8 cellular contexts compared by ENCODE assay signal in the genomic region with DNA sequence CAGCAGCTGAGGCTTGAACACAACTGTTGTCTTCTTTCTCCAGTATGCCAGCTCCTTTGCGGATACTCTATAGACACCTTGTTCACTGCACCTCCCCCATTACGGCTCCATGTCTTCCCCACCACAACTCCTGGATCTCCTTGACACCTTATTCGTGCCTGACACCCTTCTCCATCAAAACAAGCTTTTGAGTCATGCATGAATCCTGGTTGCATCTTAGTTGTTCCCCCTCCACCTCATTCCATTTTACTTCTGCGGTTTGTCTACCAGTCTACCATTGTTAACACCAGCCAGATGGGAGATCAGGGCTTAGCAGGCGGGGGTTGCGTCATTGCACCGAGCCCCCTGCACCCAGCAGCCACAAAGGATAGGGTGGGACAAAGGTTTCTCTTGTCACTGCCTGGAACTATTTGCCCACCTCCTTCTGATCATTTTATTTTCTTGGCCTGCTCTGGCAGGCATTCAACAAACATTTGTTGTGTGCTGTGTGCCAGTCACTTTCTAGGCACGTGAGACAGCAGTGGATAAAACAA. TPM values are rescaled to one million over a fixed set of nuclear protein-coding genes. Genes with fewer than 3 reads are reported as not detected.
DNase-seq lines count a peak whose midpoint lies in the region; ATAC-seq and TF ChIP-seq lines count a peak whose summit lies in the region.

No MANE protein-coding gene starts in this region.

- peak overlapping the region; percentile 97 for H3K27ac Mint-ChIP-seq in chondrocyte (ENCODE audit: unreplicated experiment)
- peak overlapping the region; percentile 97 for H3K27ac Mint-ChIP-seq in nephron progenitor cell

- H3K27me3 Mint-ChIP-seq in chondrocyte (ENCODE audit: low read depth): no peaks in the 10 kb centered on the region
- H3K27me3 Mint-ChIP-seq in nephron progenitor cell (ENCODE audit: low read depth, poor library complexity): no peaks in the 10 kb centered on the region

- no peak for TF ChIP-seq CTCF in chondrocyte (IDR thresholded peaks at IDR 0.05)
- TF ChIP-seq CTCF in nephron progenitor cell (IDR thresholded peaks at IDR 0.05): no peak

- H3K4me2 ChIP-seq in BLaER1 treated with 17β-estradiol and CSF1 and Interleukin-3, amounts not matched to agents 10 nM and 100 nM: peak overlapping the region; percentile 69 to 91 (median 81)

- H3K36me3 ChIP-seq in BLaER1 treated with 17β-estradiol and CSF1 and Interleukin-3, amounts not matched to agents 10 nM and 100 nM: peaks cover 45 to 62% (median 58%) of the 10 kb centered on the region in 11 experiments

- peak overlapping the region in 1 of 10 experiments; percentile 97; a peak in 1 of 20 replicates for H3K4me3 ChIP-seq in BLaER1 treated with 17β-estradiol and CSF1 and Interleukin-3, amounts not matched to agents 10 nM and 100 nM

- H3K4me1 Mint-ChIP-seq in chondrocyte (ENCODE audit: low read depth) (peaks cover 59% of the 10 kb centered on the region), nephron progenitor cell (peaks cover 47% of the 10 kb centered on the region)

- H3K4me3 Mint-ChIP-seq in chondrocyte (ENCODE audit: unreplicated experiment): peak overlapping the region; percentile 71
- H3K4me3 Mint-ChIP-seq in nephron progenitor cell: peak overlapping the region; percentile 95

- peaks cover 37 to 57% (median 47%) of the 10 kb centered on the region in 10 experiments for H3K4me1 ChIP-seq in BLaER1 treated with 17β-estradiol and CSF1 and Interleukin-3, amounts not matched to agents 10 nM and 100 nM

- peak overlapping the region in 10 of 11 experiments; percentile 58 to 75 (median 70); a peak in 12 of 22 replicates for H3K9ac ChIP-seq in BLaER1 treated with 17β-estradiol and CSF1 and Interleukin-3, amounts not matched to agents 10 nM and 100 nM

- H3K27me3 ChIP-seq in BLaER1 treated with 17β-estradiol and CSF1 and Interleukin-3, amounts not matched to agents 10 nM and 100 nM: peaks cover 0 to 44% (median 0%) of the 10 kb centered on the region in 11 experiments; a peak in 7 of 22 replicates

- H3K9me3 ChIP-seq in BLaER1 treated with 17β-estradiol and CSF1 and Interleukin-3, amounts not matched to agents 10 nM and 100 nM (replicated peaks in 1 of 11): no peaks in the 10 kb centered on the region

- ATAC-seq in GM21825 (IDR thresholded peaks at IDR 0.05; ENCODE audit: unreplicated experiment): no peak

- H4K20me1 ChIP-seq in BLaER1 treated with 17β-estradiol and CSF1 and Interleukin-3, amounts not matched to agents 10 nM and 100 nM: peaks cover 84 to 90% (median 88%) of the 10 kb centered on the region in 11 experiments

- peak overlapping the region in 9 of 11 experiments; percentile 55 to 97 (median 72); a peak in 14 of 22 replicates for H3K27ac ChIP-seq in BLaER1 treated with 17β-estradiol and CSF1 and Interleukin-3, amounts not matched to agents 10 nM and 100 nM

- CTCF ChIA-PET in HEK293T (lab: Yijun Ruan, JAX): interaction anchor here (0.6 kb wide), 1 partner anchor 98 kb away, joined by 3 read pairs; no protein-coding TSS in a partner anchor

- H3K9me3 Mint-ChIP-seq in chondrocyte (ENCODE audit: low read depth) (no peaks in the 10 kb centered on the region), nephron progenitor cell (no peaks in the 10 kb centered on the region)

- POLR2A ChIA-PET in HEK293T (lab: Yijun Ruan, JAX): interaction anchor here (1.3 to 1.7 kb wide), 2 partner anchors 15 to 145 kb away, joined by 3 to 8 read pairs; no protein-coding TSS in a partner anchor

- peak; percentile 72 for DNase-seq in M059J (ENCODE audit: low read depth)
- DNase-seq in chondrocyte (ENCODE audit: low spot score): peak; percentile 43
- no peak for DNase-seq in nephron progenitor cell
- no peak for DNase-seq in kidney tubule cell (ENCODE audit: low spot score)
- no peak for DNase-seq in SHP77 treated with DMSO at 0.1 percent for 48 hours (lab: John Stamatoyannopoulos, UW)
- no peak for DNase-seq in HEK293T (ENCODE audit: extremely low spot score)

- H3K36me3 Mint-ChIP-seq in chondrocyte (ENCODE audit: low read depth): peaks cover 38% of the 10 kb centered on the region
- peaks cover 47% of the 10 kb centered on the region for H3K36me3 Mint-ChIP-seq in nephron progenitor cell (ENCODE audit: low read depth)

TF ChIP-seq in HEK293T, 16 proteins besides CTCF, POLR2A, EP300 and RAD21:
- no peak for TF ChIP-seq BHLHE40 (IDR thresholded peaks at IDR 0.05; ENCODE audit: borderline replicate concordance)
- no peak for TF ChIP-seq TARDBP (IDR thresholded peaks at IDR 0.05)
- TF ChIP-seq LEF1 (IDR thresholded peaks at IDR 0.05; ENCODE audit: borderline replicate concordance): no peak
- no peak for TF ChIP-seq SUZ12 (IDR thresholded peaks at IDR 0.05)
- TF ChIP-seq FOXK2 (IDR thresholded peaks at IDR 0.05): no peak
- no peak for TF ChIP-seq FOXA1 (IDR thresholded peaks at IDR 0.05)
- TF ChIP-seq ARNT (IDR thresholded peaks at IDR 0.05): no peak
- TF ChIP-seq PKNOX1 (IDR thresholded peaks at IDR 0.05): no peak

RNA-seq across cellular contexts. Expression of gene CDK16, which starts 2.0 kb away (rescaled TPM):
- 156 and 209 TPM in 2 replicates for total RNA-seq in M059J (2014; rRNA removed; shearing (Covaris generic))
- 172 to 183 TPM (median 179 TPM) in 3 replicates for total RNA-seq in chondrocyte

RNA-seq across cellular contexts. Expression of gene USP11, which starts 16.4 kb away (rescaled TPM):
- total RNA-seq in M059J (2014; rRNA removed; shearing (Covaris generic)): 39.2 and 55.6 TPM in 2 replicates
- 151 to 189 TPM (median 157 TPM) in 3 replicates for total RNA-seq in chondrocyte

RNA-seq across cellular contexts. Expression of gene UBA1, which starts 22.8 kb away (rescaled TPM):
- 155 and 247 TPM in 2 replicates for total RNA-seq in M059J (2014; rRNA removed; shearing (Covaris generic))
- 299 to 312 TPM (median 311 TPM) in 3 replicates for total RNA-seq in chondrocyte

Comparison
In these comparisons a context has a peak if more than half of its experiments do, and no peak if none do; other contexts are left out.
1. DNase-seq: peak in M059J (single experiment) and chondrocyte (single experiment); none in nephron progenitor cell (single experiment), kidney tubule cell (single experiment), SHP77 treated with DMSO at 0.1 percent for 48 hours (single experiment) and HEK293T (single experiment).